Comparison of ENCODE assay signal across 22 cellular contexts in the genomic region with DNA sequence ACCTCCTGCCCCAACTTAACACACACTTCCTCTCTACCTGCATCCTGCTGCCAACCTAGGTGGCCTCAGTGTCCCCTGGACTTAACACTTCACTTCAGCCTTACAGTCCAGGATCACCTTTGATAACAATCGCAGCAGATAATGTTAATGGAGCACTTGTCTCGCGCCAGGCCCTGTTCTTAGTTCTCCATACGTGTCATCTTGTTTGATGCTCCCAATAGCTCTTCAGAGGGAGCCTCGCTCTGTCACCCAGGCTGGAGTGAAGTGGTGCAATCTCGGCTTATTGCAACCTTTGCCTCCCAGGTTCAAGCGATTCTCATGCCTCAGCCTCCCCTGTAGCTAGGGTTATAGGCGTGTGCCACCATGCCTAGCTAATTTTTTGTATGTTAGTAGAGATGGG.
"Had no signal": no experiment of that assay in that cellular context is flagged by ENCODE, and none has a peak within 500 bp of the region (broad histone marks: within the 10 kb centered on the region; RNA-seq: fewer than 3 reads in every experiment).

No MANE protein-coding gene starts in this region.

- H3K4me3 ChIP-seq: colonic mucosa, esophagus squamous epithelium, gastrocnemius medialis, heart right ventricle, left lung, lower lobe of right lung had no signal

- H3K27ac ChIP-seq: colonic mucosa, epithelial cell of prostate, esophagus squamous epithelium, gastrocnemius medialis, heart right ventricle, left lung, lower lobe of right lung had no signal

- H3K27me3 ChIP-seq: colonic mucosa, gastrocnemius medialis had no signal

- H3K36me3 ChIP-seq: colonic mucosa, esophagus squamous epithelium, gastrocnemius medialis, heart right ventricle, left lung, lower lobe of right lung had no signal

- DNase-seq: colonic mucosa; cortex of kidney; effector CD8-positive, alpha-beta T cell; effector memory CD8-positive, alpha-beta T cell; endodermal cell; erythroblast; esophagus squamous epithelium; foreskin fibroblast; foreskin melanocyte; gastrocnemius medialis; glutamatergic neuron; head of caudate nucleus; heart right ventricle; hippocampal formation; left cardiac atrium; left lung; left ventricle myocardium superior; lower lobe of right lung; mesenchymal stem cell; midbrain had no signal

- H3K4me1 ChIP-seq: colonic mucosa, gastrocnemius medialis, heart right ventricle, left lung, lower lobe of right lung had no signal

- H3K9me3 ChIP-seq: colonic mucosa, esophagus squamous epithelium, gastrocnemius medialis, heart right ventricle, left lung, lower lobe of right lung had no signal

- ATAC-seq: effector memory CD8-positive, alpha-beta T cell; esophagus mucosa; gastrocnemius medialis; heart right ventricle; left cardiac atrium; left lung; left ventricle myocardium superior; lower lobe of right lung had no signal
